In genomic region chr1:2391385-2392070, GRCh38 we compare ENCODE assay signal across 8 cellular contexts. TPM values are rescaled to one million over a fixed set of nuclear protein-coding genes. Genes with fewer than 3 reads are reported as not detected.
DNase-seq lines count a peak whose midpoint lies in the region; ATAC-seq and TF ChIP-seq lines count a peak whose summit lies in the region.

TSS of gene MORN1 (minus strand) at chr1:2391554. CDS start at chr1:2391533, 21 bp downstream.
A gene with protein sequence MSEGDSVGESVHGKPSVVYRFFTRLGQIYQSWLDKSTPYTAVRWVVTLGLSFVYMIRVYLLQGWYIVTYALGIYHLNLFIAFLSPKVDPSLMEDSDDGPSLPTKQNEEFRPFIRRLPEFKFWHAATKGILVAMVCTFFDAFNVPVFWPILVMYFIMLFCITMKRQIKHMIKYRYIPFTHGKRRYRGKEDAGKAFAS (plus strand): TSS chr1:2391841. CDS start chr1:2395791, 3,950 bp downstream.

- in situ Hi-C loops in G401 (cut with HindIII; ENCODE audit: low sequenced_read_pairs) (no loop called here), HAP-1 (cut with MboI; ENCODE audit: low sequenced_read_pairs) (no loop called here)

- TF ChIP-seq CTCF in fibroblast of the aortic adventitia (IDR thresholded peaks at IDR 0.05; ENCODE audit: insufficient read depth, low read length): no peak

- H3K4me1 ChIP-seq in HAP-1: peaks cover 5% of the 10 kb centered on the region

- H3K4me3 Mint-ChIP-seq in natural killer cell treated with Interleukin-12 subunit alpha and Interleukin-12 subunit beta and Interleukin-15 and Interleukin-18, amount 100 ng/mL, for 72 hours: peak within 1 kb of the TSS; percentile 89

- H3K9me3 Mint-ChIP-seq in natural killer cell treated with Interleukin-12 subunit alpha and Interleukin-12 subunit beta and Interleukin-15 and Interleukin-18, amount 100 ng/mL, for 72 hours: no peaks in the 10 kb centered on the region

- H3K4me1 Mint-ChIP-seq in natural killer cell treated with Interleukin-12 subunit alpha and Interleukin-12 subunit beta and Interleukin-15 and Interleukin-18, amount 100 ng/mL, for 72 hours (ENCODE audit: low read depth in 2 of 2): peaks cover 28 to 34% of the 10 kb centered on the region in 2 donors

- H3K4me3 ChIP-seq in HAP-1 (peak within 1 kb of the TSS; percentile 94), MG63 (peak within 1 kb of the TSS; percentile 97), fibroblast of the aortic adventitia (ENCODE audit: low read depth, low read length) (peak within 1 kb of the TSS; percentile 93)

- ATAC-seq in natural killer cell treated with Interleukin-12 subunit alpha and Interleukin-12 subunit beta and Interleukin-15 and Interleukin-18, amount 100 ng/mL, for 72 hours: peak; percentile 97 to 99

- H3K27me3 Mint-ChIP-seq in natural killer cell treated with Interleukin-12 subunit alpha and Interleukin-12 subunit beta and Interleukin-15 and Interleukin-18, amount 100 ng/mL, for 72 hours: no peaks in the 10 kb centered on the region

- peaks cover 43% of the 10 kb centered on the region for H3K36me3 ChIP-seq in HAP-1 (replicated peaks)
- peaks cover 49% of the 10 kb centered on the region for H3K36me3 ChIP-seq in MG63

- no peaks in the 10 kb centered on the region for H3K36me3 Mint-ChIP-seq in natural killer cell treated with Interleukin-12 subunit alpha and Interleukin-12 subunit beta and Interleukin-15 and Interleukin-18, amount 100 ng/mL, for 72 hours

- no peaks in the 10 kb centered on the region for H3K9me3 ChIP-seq in HAP-1
- no peaks in the 10 kb centered on the region for H3K9me3 ChIP-seq in MG63

- DNase-seq in G401 (ENCODE audit: low spot score) (peak; percentile 98), HAP-1 (ENCODE audit: low spot score in 2 of 2) (peak; percentile 94 to 99), MG63 (peak; percentile 99), SHP77 (lab: John Stamatoyannopoulos, UW) (peak; percentile 98), activated gamma-delta T cell (lab: John Stamatoyannopoulos, UW) (peak; percentile 98), fibroblast of the aortic adventitia (ENCODE audit: low read depth) (peak; percentile 98)
- DNase-seq in natural killer cell treated with Interleukin-12 subunit alpha and Interleukin-12 subunit beta and Interleukin-15 and Interleukin-18, amount 100 ng/mL, for 72 hours (ENCODE audit: low spot score): peak; percentile 100
- DNase-seq in stimulated activated naive CD4-positive, alpha-beta T cell treated with Interleukin-2 at 50 U/mL for 16 hours (lab: John Stamatoyannopoulos, UW): peak; percentile 99

- peak within 1 kb of the TSS; percentile 82 to 96 for H3K27ac Mint-ChIP-seq in natural killer cell treated with Interleukin-12 subunit alpha and Interleukin-12 subunit beta and Interleukin-15 and Interleukin-18, amount 100 ng/mL, for 72 hours

- H3K27me3 ChIP-seq in HAP-1 (ENCODE audit: low read depth) (no peaks in the 10 kb centered on the region), MG63 (no peaks in the 10 kb centered on the region)

RNA-seq across cellular contexts. Expression of gene MORN1, which starts in this region (rescaled TPM):
- 8.9 and 29.1 TPM in 2 replicates for total RNA-seq in G401 (2014; rRNA removed; shearing (Covaris generic))
- 10.3 and 20.5 TPM in 2 replicates for total RNA-seq in MG63 (2014; rRNA removed; shearing (Covaris generic); ENCODE audit: low replicate concordance)
- 8.2 and 11.8 TPM in 2 replicates for total RNA-seq in fibroblast of the aortic adventitia (ENCODE audit: low replicate concordance)
- total RNA-seq in natural killer cell treated with Interleukin-12 subunit alpha and Interleukin-12 subunit beta and Interleukin-15 and Interleukin-18, amount 100 ng/mL, for 72 hours: 1 to 10 TPM; 4.0 to 7.5 TPM

RNA-seq across cellular contexts. Expression of the second gene that starts in this region (rescaled TPM):
- total RNA-seq in G401 (2014; rRNA removed; shearing (Covaris generic)): 43.3 and 56.2 TPM in 2 replicates
- 36.7 and 60.4 TPM in 2 replicates for total RNA-seq in MG63 (2014; rRNA removed; shearing (Covaris generic); ENCODE audit: low replicate concordance)
- total RNA-seq in fibroblast of the aortic adventitia (ENCODE audit: low replicate concordance): 98.1 and 439 TPM in 2 replicates
- 100 to 1,000 TPM; 139 to 161 TPM for total RNA-seq in natural killer cell treated with Interleukin-12 subunit alpha and Interleukin-12 subunit beta and Interleukin-15 and Interleukin-18, amount 100 ng/mL, for 72 hours

Comparison
In these comparisons a context has a peak if more than half of its experiments do, and no peak if none do; other contexts are left out.
1. Peak in every context shown above with its lines: DNase-seq, ATAC-seq and H3K4me3 ChIP-seq.